ENCODE assay signal across 22 cellular contexts in the genomic region with DNA sequence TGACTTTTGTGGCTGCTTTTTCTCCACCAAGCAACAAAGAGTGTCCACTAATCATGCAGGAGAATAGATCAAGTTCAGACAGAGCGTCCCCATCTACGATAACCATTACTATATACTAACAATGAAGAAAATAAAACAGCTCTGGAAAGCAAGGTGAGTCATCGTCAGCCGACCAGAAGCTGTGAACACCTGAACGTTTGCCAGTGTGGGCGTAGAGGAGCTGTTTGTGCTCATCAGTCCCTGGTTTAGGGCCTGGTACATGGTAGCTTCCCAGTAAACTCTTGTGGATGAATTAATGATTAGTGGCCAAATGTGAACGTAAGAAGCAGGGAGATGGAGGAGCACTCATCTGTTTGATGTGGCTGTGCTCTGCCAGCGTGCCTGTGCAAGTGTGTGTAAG.
DNase-seq lines count a peak whose midpoint lies in the region; ATAC-seq and TF ChIP-seq lines count a peak whose summit lies in the region.
"Had no signal": no experiment of that assay in that cellular context is flagged by ENCODE, and none has a peak within 500 bp of the region (broad histone marks: within the 10 kb centered on the region; RNA-seq: fewer than 3 reads in every experiment).

No MANE protein-coding gene starts in this region.

- H4K20me1 ChIP-seq in hepatocyte (ENCODE audit: insufficient read depth, poor library complexity, severe bottlenecking), result no peaks in the 10 kb centered on the region

- no peak overlapping the region for H2AFZ ChIP-seq in hepatocyte

- peak; percentile 9 for DNase-seq in activated CD4-positive, alpha-beta T cell treated with anti-CD3 and anti-CD28 coated beads for 36 hours
- DNase-seq in activated CD4-positive, alpha-beta T cell treated with anti-CD3 and anti-CD28 coated beads for 1 hour, result no peak
- DNase-seq in hepatocyte (ENCODE audit: low spot score) (peak; percentile 65), vagina (ENCODE audit: extremely low spot score in 2 of 2) (peak in 1 of 2 donors; percentile 49), NK-92 (lab: John Stamatoyannopoulos, UW; ENCODE audit: unreplicated experiment) (no peak), immature natural killer cell (no peak)
- DNase-seq: activated CD8-positive, alpha-beta T cell treated with anti-CD3 and anti-CD28 coated beads, Interleukin-2, amount 10 ng/mL, durations not matched to agents 7 days and 5 days; activated naive CD8-positive, alpha-beta T cell treated with anti-CD3 and anti-CD28 coated beads, Interleukin-2, amount 10 ng/mL, durations not matched to agents 7 days and 5 days; activated T-cell treated with anti-CD3 and anti-CD28 coated beads, Interleukin-2, amount 50 U/mL, for 72 hours; caudate nucleus; CD4-positive, alpha-beta T cell; GOT3; MM.1S; NCI-H1930; NCI-H510A; psoas muscle had no signal

- H3K4me1 ChIP-seq in hepatocyte (ENCODE audit: insufficient read depth) (peaks cover 4% of the 10 kb centered on the region), vagina (peaks cover 17% of the 10 kb centered on the region)
- H3K4me1 ChIP-seq: psoas muscle had no signal

- no peak for TF ChIP-seq POLR2A in vagina (IDR thresholded peaks at IDR 0.05)

- WGBS in hepatocyte (ENCODE audit: low lambda C conversion rate, missing lambda C conversion rate), result 82% methylated on average over 8 of the region's 8 CpGs

- H3K27me3 ChIP-seq in hepatocyte (no peaks in the 10 kb centered on the region), vagina (no peaks in the 10 kb centered on the region)
- H3K27me3 ChIP-seq: upper lobe of left lung had no signal

- CTCF ChIA-PET in activated CD4-positive, alpha-beta T cell treated with anti-CD3 and anti-CD28 coated beads for 36 hours (lab: Charles Lee), result interaction anchor here (0.6 kb wide), 1 partner anchor 110 kb away, joined by 3 read pairs; no protein-coding TSS in a partner anchor

- no peak overlapping the region for H3K4me3 Mint-ChIP-seq in activated CD4-positive, alpha-beta T cell treated with anti-CD3 and anti-CD28 coated beads for 36 hours
- no peak overlapping the region for H3K4me3 Mint-ChIP-seq in immature natural killer cell
- H3K4me3 Mint-ChIP-seq: activated CD8-positive, alpha-beta T cell treated with anti-CD3 and anti-CD28 coated beads, Interleukin-2, amount 10 ng/mL, durations not matched to agents 7 days and 5 days; activated naive CD8-positive, alpha-beta T cell treated with anti-CD3 and anti-CD28 coated beads, Interleukin-2, amount 10 ng/mL, durations not matched to agents 7 days and 5 days; activated T-cell treated with anti-CD3 and anti-CD28 coated beads, Interleukin-2, amount 50 U/mL, for 72 hours; CD4-positive, alpha-beta T cell; nephron; stimulated activated memory B cell treated with anti-CD40 and anti-IgM and Interleukin-4, amounts not matched to agents 10 μg/mL and 1 μg/mL and 100 μg/mL, for 72 hours had no signal

- H3K4me2 ChIP-seq in hepatocyte, result no peak overlapping the region

- H3K9me3 Mint-ChIP-seq in activated CD4-positive, alpha-beta T cell treated with anti-CD3 and anti-CD28 coated beads for 36 hours (ENCODE audit: low read depth), result no peaks in the 10 kb centered on the region
- no peaks in the 10 kb centered on the region for H3K9me3 Mint-ChIP-seq in immature natural killer cell
- H3K9me3 Mint-ChIP-seq: activated naive CD8-positive, alpha-beta T cell treated with anti-CD3 and anti-CD28 coated beads, Interleukin-2, amount 10 ng/mL, durations not matched to agents 7 days and 5 days; activated T-cell treated with anti-CD3 and anti-CD28 coated beads, Interleukin-2, amount 50 U/mL, for 72 hours; CD4-positive, alpha-beta T cell; stimulated activated memory B cell treated with anti-CD40 and anti-IgM and Interleukin-4, amounts not matched to agents 10 μg/mL and 1 μg/mL and 100 μg/mL, for 72 hours had no signal

- intact Hi-C loops in activated CD4-positive, alpha-beta T cell treated with anti-CD3 and anti-CD28 coated beads for 36 hours (cut with DNase I, micrococcal nuclease), result no loop called here
- intact Hi-C loops in vagina (cut with DNase I), result no loop called here

- H3K36me3 ChIP-seq in hepatocyte (replicated peaks; ENCODE audit: insufficient read depth, low read depth), result no peaks in the 10 kb centered on the region
- H3K36me3 ChIP-seq in vagina, result no peaks in the 10 kb centered on the region
- H3K36me3 ChIP-seq: upper lobe of left lung had no signal

- peak overlapping the region; percentile 66 for H3K27ac ChIP-seq in VCaP
- peak overlapping the region; percentile 47 for H3K27ac ChIP-seq in hepatocyte
- H3K27ac ChIP-seq in vagina, result peak overlapping the region; percentile 39
- H3K27ac ChIP-seq: psoas muscle, upper lobe of left lung had no signal

- peaks cover 7% of the 10 kb centered on the region for H3K27me3 Mint-ChIP-seq in activated CD4-positive, alpha-beta T cell treated with anti-CD3 and anti-CD28 coated beads for 36 hours
- peaks cover 0 to 5% (median 2%) of the 10 kb centered on the region in 3 donors for H3K27me3 Mint-ChIP-seq in immature natural killer cell (ENCODE audit: low read depth in 3 of 3)

- no peak for TF ChIP-seq CTCF in VCaP (conservative IDR thresholded peaks at IDR 0.05)
- no peak for TF ChIP-seq CTCF in hepatocyte (IDR thresholded peaks at IDR 0.05; ENCODE audit: poor library complexity)
- TF ChIP-seq CTCF in vagina (IDR thresholded peaks at IDR 0.05), result no peak

- no peaks in the 10 kb centered on the region for H3K9me2 ChIP-seq in hepatocyte (replicated peaks; ENCODE audit: insufficient read depth)

- ATAC-seq in activated CD4-positive, alpha-beta T cell treated with anti-CD3 and anti-CD28 coated beads for 36 hours, result no peak
- no peak for ATAC-seq in GM19351 (IDR thresholded peaks at IDR 0.05; ENCODE audit: unreplicated experiment)
- ATAC-seq: activated CD8-positive, alpha-beta T cell treated with anti-CD3 and anti-CD28 coated beads, Interleukin-2, amount 10 ng/mL, durations not matched to agents 7 days and 5 days; activated T-cell treated with anti-CD3 and anti-CD28 coated beads, Interleukin-2, amount 50 U/mL, for 72 hours; psoas muscle; stimulated activated memory B cell treated with anti-CD40 and anti-IgM and Interleukin-4, amounts not matched to agents 10 μg/mL and 1 μg/mL and 100 μg/mL, for 72 hours had no signal

- POLR2A ChIA-PET in activated CD4-positive, alpha-beta T cell treated with anti-CD3 and anti-CD28 coated beads for 36 hours (lab: Charles Lee), result no interaction called here

- no peaks in the 10 kb centered on the region for H3K4me1 Mint-ChIP-seq in activated CD4-positive, alpha-beta T cell treated with anti-CD3 and anti-CD28 coated beads for 36 hours
- no peaks in the 10 kb centered on the region for H3K4me1 Mint-ChIP-seq in immature natural killer cell
- H3K4me1 Mint-ChIP-seq: activated naive CD8-positive, alpha-beta T cell treated with anti-CD3 and anti-CD28 coated beads, Interleukin-2, amount 10 ng/mL, durations not matched to agents 7 days and 5 days; stimulated activated memory B cell treated with anti-CD40 and anti-IgM and Interleukin-4, amounts not matched to agents 10 μg/mL and 1 μg/mL and 100 μg/mL, for 72 hours had no signal

- no peaks in the 10 kb centered on the region for H3K36me3 Mint-ChIP-seq in activated CD4-positive, alpha-beta T cell treated with anti-CD3 and anti-CD28 coated beads for 36 hours (ENCODE audit: low read depth)
- no peaks in the 10 kb centered on the region for H3K36me3 Mint-ChIP-seq in immature natural killer cell
- H3K36me3 Mint-ChIP-seq: activated naive CD8-positive, alpha-beta T cell treated with anti-CD3 and anti-CD28 coated beads, Interleukin-2, amount 10 ng/mL, durations not matched to agents 7 days and 5 days; stimulated activated memory B cell treated with anti-CD40 and anti-IgM and Interleukin-4, amounts not matched to agents 10 μg/mL and 1 μg/mL and 100 μg/mL, for 72 hours had no signal

- no peaks in the 10 kb centered on the region for H3K9me3 ChIP-seq in hepatocyte (ENCODE audit: low read depth)
- no peaks in the 10 kb centered on the region for H3K9me3 ChIP-seq in vagina
- H3K9me3 ChIP-seq: psoas muscle, upper lobe of left lung had no signal

- H3K4me3 ChIP-seq in hepatocyte (no peak overlapping the region), vagina (no peak overlapping the region)
- H3K4me3 ChIP-seq: lung, psoas muscle, upper lobe of left lung had no signal

- H3K27ac Mint-ChIP-seq in activated CD4-positive, alpha-beta T cell treated with anti-CD3 and anti-CD28 coated beads for 36 hours, result no peak overlapping the region
- no peak overlapping the region for H3K27ac Mint-ChIP-seq in immature natural killer cell
- H3K27ac Mint-ChIP-seq: activated CD8-positive, alpha-beta T cell treated with anti-CD3 and anti-CD28 coated beads, Interleukin-2, amount 10 ng/mL, durations not matched to agents 7 days and 5 days; activated naive CD8-positive, alpha-beta T cell treated with anti-CD3 and anti-CD28 coated beads, Interleukin-2, amount 10 ng/mL, durations not matched to agents 7 days and 5 days; activated T-cell treated with anti-CD3 and anti-CD28 coated beads, Interleukin-2, amount 50 U/mL, for 72 hours; CD4-positive, alpha-beta T cell; nephron; stimulated activated memory B cell treated with anti-CD40 and anti-IgM and Interleukin-4, amounts not matched to agents 10 μg/mL and 1 μg/mL and 100 μg/mL, for 72 hours had no signal

- no peaks in the 10 kb centered on the region for H3K79me2 ChIP-seq in hepatocyte

Comparison
In these comparisons a context has a peak if more than half of its experiments do, and no peak if none do; other contexts are left out.
1. DNase-seq: peak in activated CD4-positive, alpha-beta T cell treated with anti-CD3 and anti-CD28 coated beads for 36 hours (single experiment) and hepatocyte (single experiment); none in activated CD4-positive, alpha-beta T cell treated with anti-CD3 and anti-CD28 coated beads for 1 hour (single experiment), NK-92 (single experiment) and immature natural killer cell (0 of 3).
2. Peak in every context shown above with its lines, with median percentiles within 50 percentile points of each other: H3K27ac ChIP-seq.